ENCODE assay signal across 16 cellular contexts in the genomic region with DNA sequence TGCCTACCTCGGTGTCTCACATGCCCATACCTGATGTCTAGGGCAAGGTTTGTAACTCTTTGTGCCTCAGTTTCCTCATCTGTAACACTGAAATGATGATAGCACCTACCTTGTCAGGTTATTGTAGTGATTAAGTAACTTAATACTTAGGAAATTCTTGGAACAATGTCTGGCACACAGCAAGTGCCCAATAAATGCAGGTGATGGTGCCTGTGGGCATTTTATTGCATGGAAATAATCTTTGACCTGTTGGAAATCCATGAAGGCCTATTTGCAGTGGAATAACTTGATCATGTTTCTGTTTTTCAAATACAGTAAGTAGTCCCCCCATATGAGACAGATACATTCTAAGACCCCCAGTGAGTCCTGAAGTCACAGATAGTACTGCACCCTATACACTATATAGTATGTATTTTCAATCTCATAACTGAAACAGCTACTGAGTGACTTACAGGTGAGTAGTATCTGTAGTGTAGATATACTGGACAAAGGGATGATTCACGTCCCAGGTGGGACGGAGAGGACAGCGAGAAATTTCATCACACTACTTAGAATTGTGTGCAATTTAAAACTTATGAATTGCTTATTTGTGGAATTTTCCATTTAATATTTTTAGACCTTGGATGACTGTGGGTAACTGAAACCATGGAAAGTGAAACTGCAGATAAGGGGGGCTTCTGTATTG. TPM values are rescaled to one million over a fixed set of nuclear protein-coding genes. Genes with fewer than 3 reads are reported as not detected.
A peak's percentile ranks its signal among the peaks of the same experiment; 100 is the strongest.
DNase-seq lines count a peak whose midpoint lies in the region; ATAC-seq and TF ChIP-seq lines count a peak whose summit lies in the region.
"Had no signal": no experiment of that assay in that cellular context is flagged by ENCODE, and none has a peak within 500 bp of the region (broad histone marks: within the 10 kb centered on the region; RNA-seq: fewer than 3 reads in every experiment).

No MANE protein-coding gene starts in this region.

- H3K9ac ChIP-seq in mammary epithelial cell (ENCODE audit: insufficient read depth, low read length) (peak overlapping the region; percentile 84), rectal smooth muscle tissue (ENCODE audit: low read length) (no peak overlapping the region)

- H3K36me3 ChIP-seq in Caco-2 (ENCODE audit: control insufficient read depth, insufficient read depth, low read length) (no peaks in the 10 kb centered on the region), KOPT-K1 (ENCODE audit: insufficient read depth, low read length) (no peaks in the 10 kb centered on the region), mammary epithelial cell (ENCODE audit: insufficient read depth, low read length) (no peaks in the 10 kb centered on the region), rectal smooth muscle tissue (ENCODE audit: control insufficient read depth, insufficient read depth, low read length) (no peaks in the 10 kb centered on the region)
- no peaks in the 10 kb centered on the region for H3K36me3 ChIP-seq in CD8-positive, alpha-beta T cell (ENCODE audit: insufficient read depth, low read length)

- BruUV-seq in Caco-2 (replicated peaks; lab: Mats Ljungman, UMichigan) (no TSS peak), mammary epithelial cell (replicated peaks; lab: Mats Ljungman, UMichigan) (TSS peak; percentile 86)

- dilution Hi-C loops in mammary epithelial cell (cut with HindIII; ENCODE audit: low sequenced_read_pairs) = no loop called here

- peaks cover 56% of the 10 kb centered on the region for H3K79me2 ChIP-seq in mammary epithelial cell (ENCODE audit: insufficient read depth, low read length)

- POLR2A ChIA-PET in Caco-2 (lab: Charles Lee) = no interaction called here
- POLR2A ChIA-PET in CD8-positive, alpha-beta T cell (lab: Charles Lee) = no interaction called here

- no peaks in the 10 kb centered on the region for H4K20me1 ChIP-seq in mammary epithelial cell (ENCODE audit: insufficient read depth, low read length)

- H3K4me1 ChIP-seq in Caco-2 = peaks cover 48% of the 10 kb centered on the region
- H3K4me1 ChIP-seq in mammary epithelial cell (ENCODE audit: insufficient read depth, low read length) = peaks cover 22% of the 10 kb centered on the region
- no peaks in the 10 kb centered on the region for H3K4me1 ChIP-seq in rectal smooth muscle tissue (ENCODE audit: control insufficient read depth, insufficient read depth, low read length)
- no peaks in the 10 kb centered on the region for H3K4me1 ChIP-seq in CD8-positive, alpha-beta T cell (ENCODE audit: insufficient read depth, low read length)

- H3K9me3 ChIP-seq in Caco-2 (no peaks in the 10 kb centered on the region), KOPT-K1 (ENCODE audit: insufficient read depth, low read length, poor library complexity, severe bottlenecking) (no peaks in the 10 kb centered on the region), mammary epithelial cell (replicated peaks; ENCODE audit: insufficient read depth, low read length) (no peaks in the 10 kb centered on the region)
- no peaks in the 10 kb centered on the region for H3K9me3 ChIP-seq in CD8-positive, alpha-beta T cell (ENCODE audit: low read length)
- H3K9me3 ChIP-seq: psoas muscle had no signal

- no peak overlapping the region for H2AFZ ChIP-seq in mammary epithelial cell (ENCODE audit: low read depth, low read length)

- H3K27me3 ChIP-seq in Caco-2 (replicated peaks; ENCODE audit: control insufficient read depth, insufficient read depth, low read length) = no peaks in the 10 kb centered on the region
- no peaks in the 10 kb centered on the region for H3K27me3 ChIP-seq in mammary epithelial cell (ENCODE audit: insufficient read depth, low read length)
- no peaks in the 10 kb centered on the region for H3K27me3 ChIP-seq in rectal smooth muscle tissue (ENCODE audit: control insufficient read depth, insufficient read depth, low read length)
- no peaks in the 10 kb centered on the region for H3K27me3 ChIP-seq in CD8-positive, alpha-beta T cell (ENCODE audit: insufficient read depth, low read length)

- peaks cover 5% of the 10 kb centered on the region for H3K36me3 Mint-ChIP-seq in Caco-2 (ENCODE audit: insufficient read depth, unreplicated experiment)
- H3K36me3 Mint-ChIP-seq in CD8-positive, alpha-beta T cell = peaks cover 1% of the 10 kb centered on the region

- peak overlapping the region; percentile 56 for H3K27ac Mint-ChIP-seq in Caco-2 (ENCODE audit: unreplicated experiment)
- H3K27ac Mint-ChIP-seq in CD8-positive, alpha-beta T cell = no peak overlapping the region
- H3K27ac Mint-ChIP-seq: activated CD4-positive, alpha-beta T cell treated with anti-CD3 and anti-CD28 coated beads, Interleukin-2, amount 10 ng/mL, durations not matched to agents 24 days and 14 days had no signal

- intact Hi-C loops in Caco-2 (cut with micrococcal nuclease; ENCODE audit: unreplicated experiment) (no loop called here), mammary epithelial cell (cut with micrococcal nuclease) (loop anchor here (1.0 to 2.0 kb wide), 3 partner anchors 29 to 54 kb away; partner anchors contain the start of gene AFF1)
- intact Hi-C loops in CD8-positive, alpha-beta T cell (cut with DNase I, micrococcal nuclease) = no loop called here

- no peaks in the 10 kb centered on the region for H3K27me3 Mint-ChIP-seq in Caco-2 (ENCODE audit: insufficient read depth, unreplicated experiment)
- H3K27me3 Mint-ChIP-seq in CD8-positive, alpha-beta T cell (ENCODE audit: low read depth) = no peaks in the 10 kb centered on the region
- H3K27me3 Mint-ChIP-seq: activated CD4-positive, alpha-beta T cell treated with anti-CD3 and anti-CD28 coated beads, Interleukin-2, amount 10 ng/mL, durations not matched to agents 24 days and 14 days had no signal

- H3K4me3 Mint-ChIP-seq in Caco-2 (ENCODE audit: unreplicated experiment) = no peak overlapping the region
- no peak overlapping the region for H3K4me3 Mint-ChIP-seq in CD8-positive, alpha-beta T cell
- H3K4me3 Mint-ChIP-seq: activated CD4-positive, alpha-beta T cell treated with anti-CD3 and anti-CD28 coated beads, Interleukin-2, amount 10 ng/mL, durations not matched to agents 24 days and 14 days; natural killer cell had no signal

- H3K27ac ChIP-seq in KOPT-K1 (ENCODE audit: low read depth, low read length, poor library complexity, severe bottlenecking) = peak overlapping the region; percentile 70
- H3K27ac ChIP-seq in mammary epithelial cell (ENCODE audit: insufficient read depth, low read depth, low read length) = peak overlapping the region; percentile 99
- H3K27ac ChIP-seq in rectal smooth muscle tissue (ENCODE audit: low read depth, low read length) = no peak overlapping the region
- no peak overlapping the region for H3K27ac ChIP-seq in CD8-positive, alpha-beta T cell (ENCODE audit: low read depth, low read length)
- H3K27ac ChIP-seq: C4-2B, psoas muscle had no signal

- no peak for DNase-seq in Caco-2
- DNase-seq in mammary epithelial cell = peak; percentile 84
- no peak for DNase-seq in T-helper 1 cell
- DNase-seq in ACHN = no peak
- no peak for DNase-seq in CD8-positive, alpha-beta T cell
- DNase-seq: anterior cingulate cortex; HCEC 1CT; natural killer cell; NCI-H2171; NK-92 treated with Interleukin-12 subunit alpha and Interleukin-12 subunit beta, amount 100 ng/mL, for 24 hours; psoas muscle had no signal

- peak overlapping the region; percentile 78 for H3K4me2 ChIP-seq in mammary epithelial cell (ENCODE audit: insufficient read depth, low read depth, low read length)

- H3K4me1 Mint-ChIP-seq in Caco-2 (ENCODE audit: low read depth, unreplicated experiment) = peaks cover 37% of the 10 kb centered on the region
- peaks cover 53% of the 10 kb centered on the region for H3K4me1 Mint-ChIP-seq in CD8-positive, alpha-beta T cell (ENCODE audit: low read depth)

- H3K4me3 ChIP-seq in Caco-2 (ENCODE audit: low read depth, low read length) (no peak overlapping the region), mammary epithelial cell (replicated peaks in 1 of 3; ENCODE audit: insufficient read depth in 1 of 3, low read depth in 2 of 3, low read length in 3 of 3) (peak overlapping the region; percentile 2 to 13 (median 8)), rectal smooth muscle tissue (ENCODE audit: low read length) (peak overlapping the region; percentile 9)
- no peak overlapping the region for H3K4me3 ChIP-seq in CD8-positive, alpha-beta T cell (ENCODE audit: low read depth, low read length)
- H3K4me3 ChIP-seq: psoas muscle had no signal

- no peak for ATAC-seq in CD8-positive, alpha-beta T cell
- ATAC-seq: natural killer cell had no signal

- no peaks in the 10 kb centered on the region for H3K9me3 Mint-ChIP-seq in Caco-2 (ENCODE audit: unreplicated experiment)
- no peaks in the 10 kb centered on the region for H3K9me3 Mint-ChIP-seq in CD8-positive, alpha-beta T cell
- H3K9me3 Mint-ChIP-seq: activated CD4-positive, alpha-beta T cell treated with anti-CD3 and anti-CD28 coated beads, Interleukin-2, amount 10 ng/mL, durations not matched to agents 24 days and 14 days; natural killer cell; T-helper 2 cell treated with Interferon-gamma antibody and Interleukin-4, amounts not matched to agents 5 μg/mL and 100 μg/mL, for 36 hours had no signal

- CTCF ChIA-PET in Caco-2 (lab: Charles Lee) (no interaction called here), mammary epithelial cell (lab: Charles Lee; ENCODE audit: low non-redundant PET) (interaction anchor here (0.6 kb wide), 1 partner anchor 53 kb away, joined by 4 read pairs; no protein-coding TSS in a partner anchor)
- CTCF ChIA-PET in CD8-positive, alpha-beta T cell (lab: Charles Lee) = no interaction called here

- WGBS in mammary epithelial cell (ENCODE audit: low coverage, missing lambda C conversion rate) = 27% methylated on average over 4 of the region's 4 CpGs

- in situ Hi-C loops in mammary epithelial cell (cut with MboI; ENCODE audit: low sequenced_read_pairs in 2 of 2) (no loop called here), ACHN (cut with HindIII; ENCODE audit: low pct_ligation_motif_present, low pct_unique_long_range_greater_than_20kb, low sequenced_read_pairs) (no loop called here)

- no peak for TF ChIP-seq CTCF in Caco-2 (IDR thresholded peaks at IDR 0.05; ENCODE audit: insufficient read depth in 1 of 2, low read depth in 1 of 2, low read length in 1 of 2, severe bottlenecking in 1 of 2, unreplicated experiment in 1 of 2)
- no peak for TF ChIP-seq CTCF in mammary epithelial cell (conservative IDR thresholded peaks at IDR 0.05 in 1 of 2, IDR thresholded peaks at IDR 0.05 in 1 of 2; ENCODE audit: extremely low read depth in 1 of 2, insufficient read depth in 1 of 2, low read depth in 1 of 2, low read length in 2 of 2)
- TF ChIP-seq CTCF in CD8-positive, alpha-beta T cell (IDR thresholded peaks at IDR 0.05) = no peak

RNA-seq across cellular contexts. Expression of gene AFF1, which starts 42.1 kb away (rescaled TPM):
- total RNA-seq in Caco-2 (2022) = 45.2 and 48.3 TPM in 2 replicates
- 10 to 100 TPM; 24.8 to 48.3 TPM for total RNA-seq in mammary epithelial cell
- polyA plus RNA-seq in mammary epithelial cell = 19.8 TPM
- polyA minus RNA-seq in mammary epithelial cell = 83.2 TPM
- 10 to 100 TPM; 32.3 to 33.8 TPM for total RNA-seq in CD8-positive, alpha-beta T cell

Comparison
In these comparisons a context has a peak if more than half of its experiments do, and no peak if none do; other contexts are left out.
1. H3K4me3 ChIP-seq: peak in mammary epithelial cell (3 of 3) and rectal smooth muscle tissue (single experiment); none in Caco-2 (single experiment) and CD8-positive, alpha-beta T cell (single experiment).
2. H3K27ac ChIP-seq: peak in KOPT-K1 (single experiment) and mammary epithelial cell (single experiment); none in rectal smooth muscle tissue (single experiment) and CD8-positive, alpha-beta T cell (single experiment).